Comparison of ENCODE assay signal across 17 cellular contexts in the genomic region with DNA sequence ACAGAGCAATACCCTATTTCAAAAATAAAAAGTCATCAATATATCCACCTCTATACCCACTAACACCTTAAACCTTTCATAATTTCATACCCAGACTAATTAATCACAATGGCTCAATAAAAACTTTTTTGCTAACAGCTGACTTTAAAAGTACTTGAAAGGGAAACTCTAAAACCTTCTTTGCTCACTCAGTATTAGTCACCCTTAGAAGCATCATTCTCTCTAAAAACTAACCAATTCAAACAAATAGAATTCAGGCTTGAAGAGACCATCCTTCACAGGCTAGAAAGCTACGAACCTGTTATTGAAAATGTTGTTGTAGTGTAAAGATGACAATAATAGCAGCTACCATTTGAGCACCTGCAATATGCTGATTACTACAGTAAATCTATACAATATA. TPM values are rescaled to one million over a fixed set of nuclear protein-coding genes. Genes with fewer than 3 reads are reported as not detected.
DNase-seq lines count a peak whose midpoint lies in the region; ATAC-seq and TF ChIP-seq lines count a peak whose summit lies in the region.
"Had no signal": no experiment of that assay in that cellular context is flagged by ENCODE, and none has a peak within 500 bp of the region (broad histone marks: within the 10 kb centered on the region; RNA-seq: fewer than 3 reads in every experiment).

No MANE protein-coding gene starts in this region.

- H3K4me3 Mint-ChIP-seq in glutamatergic neuron (ENCODE audit: unreplicated experiment): no peak overlapping the region

- no peaks in the 10 kb centered on the region for H3K27me3 Mint-ChIP-seq in glutamatergic neuron (ENCODE audit: unreplicated experiment)

- no peaks in the 10 kb centered on the region for H3K4me1 Mint-ChIP-seq in glutamatergic neuron (ENCODE audit: low read depth, unreplicated experiment)

- H3K36me3 Mint-ChIP-seq in glutamatergic neuron (ENCODE audit: unreplicated experiment): no peaks in the 10 kb centered on the region

- in situ Hi-C loops in astrocyte of the spinal cord (cut with HindIII; ENCODE audit: low sequenced_read_pairs): no loop called here

- ATAC-seq in HG02623 (IDR thresholded peaks at IDR 0.05; ENCODE audit: unreplicated experiment): no peak

- peaks cover 2% of the 10 kb centered on the region for H3K9me3 Mint-ChIP-seq in glutamatergic neuron (ENCODE audit: unreplicated experiment)

- no peak overlapping the region for H3K4me3 ChIP-seq in astrocyte of the spinal cord (ENCODE audit: low read depth, low read length)
- H3K4me3 ChIP-seq: SJCRH30 had no signal

- no peak overlapping the region for H3K27ac Mint-ChIP-seq in glutamatergic neuron (ENCODE audit: unreplicated experiment)

- TF ChIP-seq CTCF in astrocyte of the spinal cord (IDR thresholded peaks at IDR 0.05; ENCODE audit: low read depth, low read length): no peak
- TF ChIP-seq CTCF in glutamatergic neuron (IDR thresholded peaks at IDR 0.05; ENCODE audit: partially characterized antibody, unreplicated experiment): no peak

- DNase-seq in EH (ENCODE audit: low read depth): peak; percentile 19
- DNase-seq in HCEC 1CT: peak; percentile 55
- peak; percentile 30 for DNase-seq in astrocyte of the spinal cord (ENCODE audit: low read depth, low spot score)
- peak; percentile 37 for DNase-seq in kidney tubule cell (ENCODE audit: low spot score)
- DNase-seq in SKM-1 (lab: John Stamatoyannopoulos, UW; ENCODE audit: unreplicated experiment): no peak
- DNase-seq in D341Med (ENCODE audit: low spot score): no peak
- DNase-seq in glutamatergic neuron: no peak
- DNase-seq: C1 segment of cervical spinal cord, DMS79 treated with DMSO at 0.1 percent for 48 hours, GF-D8, GOT3, NCI-H1417 treated with DMSO at 0.1 percent for 48 hours, NCI-H1930, NCI-H345, NCI-H526, SJCRH30 had no signal

RNA-seq across cellular contexts. Expression of a gene that starts 37.2 kb away (rescaled TPM):
- total RNA-seq in glutamatergic neuron (ENCODE audit: unreplicated experiment): 165 TPM

Comparison
In these comparisons a context has a peak if more than half of its experiments do, and no peak if none do; other contexts are left out.
1. DNase-seq: peak in EH (single experiment), HCEC 1CT (single experiment), astrocyte of the spinal cord (single experiment) and kidney tubule cell (single experiment); none in SKM-1 (single experiment), D341Med (single experiment) and glutamatergic neuron (single experiment).